9 cellular contexts compared by ENCODE assay signal in the genomic region with DNA sequence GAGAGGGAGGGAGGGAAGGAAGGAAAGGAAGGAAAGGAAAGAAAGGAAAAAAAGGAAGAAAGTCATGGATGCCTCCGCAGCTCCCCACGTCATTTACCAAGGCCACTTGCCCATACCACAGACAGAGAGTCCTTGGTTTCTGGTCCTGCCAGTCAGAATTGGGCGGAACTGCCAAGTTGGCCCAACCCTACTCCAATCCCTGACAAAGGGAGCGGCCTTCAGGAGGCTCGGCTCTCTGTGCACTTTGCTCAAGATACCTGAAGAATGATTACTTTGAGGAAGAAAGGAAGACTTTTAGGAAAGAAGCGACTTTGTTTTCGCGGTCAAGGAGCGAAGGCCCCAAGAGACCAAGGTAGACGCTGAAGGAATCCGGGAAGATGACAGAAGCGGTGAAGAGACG. TPM values are rescaled to one million over a fixed set of nuclear protein-coding genes. Genes with fewer than 3 reads are reported as not detected.
DNase-seq lines count a peak whose midpoint lies in the region; ATAC-seq and TF ChIP-seq lines count a peak whose summit lies in the region.
"Had no signal": no experiment of that assay in that cellular context is flagged by ENCODE, and none has a peak within 500 bp of the region (broad histone marks: within the 10 kb centered on the region; RNA-seq: fewer than 3 reads in every experiment).

No MANE protein-coding gene starts in this region.

- H3K27ac ChIP-seq in breast epithelium, result peak overlapping the region in 1 of 2 donors; percentile 67

- no peaks in the 10 kb centered on the region for H3K4me1 Mint-ChIP-seq in MCF 10A (ENCODE audit: insufficient read depth, unreplicated experiment)
- peaks cover 58% of the 10 kb centered on the region for H3K4me1 Mint-ChIP-seq in nephron progenitor cell

- intact Hi-C loops in breast epithelium (cut with DNase I; ENCODE audit: low total_unique reads) (no loop called here), MCF 10A (cut with micrococcal nuclease) (no loop called here)

- no TSS peak for BruUV-seq in MCF 10A (replicated peaks; lab: Mats Ljungman, UMichigan)

- H3K36me3 Mint-ChIP-seq in MCF 10A (ENCODE audit: insufficient read depth, unreplicated experiment) (no peaks in the 10 kb centered on the region), nephron progenitor cell (ENCODE audit: low read depth) (no peaks in the 10 kb centered on the region)
- H3K36me3 Mint-ChIP-seq: CD8-positive, alpha-beta T cell had no signal

- no peak overlapping the region for H3K27ac Mint-ChIP-seq in MCF 10A (ENCODE audit: low read depth, unreplicated experiment)
- H3K27ac Mint-ChIP-seq in nephron progenitor cell, result no peak overlapping the region
- H3K27ac Mint-ChIP-seq: CD8-positive, alpha-beta T cell had no signal

- H3K27me3 Mint-ChIP-seq in MCF 10A (ENCODE audit: insufficient read depth, unreplicated experiment) (no peaks in the 10 kb centered on the region), nephron progenitor cell (ENCODE audit: low read depth, poor library complexity) (peaks cover 7% of the 10 kb centered on the region)

- peak overlapping the region in 2 of 3 donors; percentile 34 to 47 for H3K4me3 ChIP-seq in breast epithelium

- ATAC-seq in GM19467 (IDR thresholded peaks at IDR 0.05; ENCODE audit: unreplicated experiment), result no peak

- TF ChIP-seq CTCF in breast epithelium (IDR thresholded peaks at IDR 0.05) (no peak), MCF 10A (IDR thresholded peaks at IDR 0.05; ENCODE audit: unreplicated experiment) (no peak), nephron progenitor cell (IDR thresholded peaks at IDR 0.05) (no peak)

- TF ChIP-seq POLR2A in breast epithelium (IDR thresholded peaks at IDR 0.05), result no peak

- no peaks in the 10 kb centered on the region for H3K36me3 ChIP-seq in breast epithelium

- H3K9me3 Mint-ChIP-seq in MCF 10A (ENCODE audit: unreplicated experiment), result no peaks in the 10 kb centered on the region
- no peaks in the 10 kb centered on the region for H3K9me3 Mint-ChIP-seq in nephron progenitor cell
- H3K9me3 Mint-ChIP-seq: CD8-positive, alpha-beta T cell had no signal

- no peaks in the 10 kb centered on the region for H3K9me3 ChIP-seq in breast epithelium

- CTCF ChIA-PET in MCF 10A (lab: Yijun Ruan, JAX), result interaction anchor here (3.3 kb wide), 1 partner anchor 30 kb away, joined by 17 read pairs; no protein-coding TSS in a partner anchor

- DNase-seq in breast epithelium (ENCODE audit: low spot score in 2 of 2) (no peak), MCF 10A (ENCODE audit: unreplicated experiment) (no peak), globus pallidus (ENCODE audit: low spot score) (peak; percentile 57), nephron progenitor cell (no peak), KG1 (lab: John Stamatoyannopoulos, UW) (no peak), 8988T (no peak)
- no peak for DNase-seq in stimulated activated CD4-positive, alpha-beta T cell treated with anti-CD3 and anti-CD28 coated beads, Interleukin-2, amount 100 ng/mL, for 48 hours

- H3K27me3 ChIP-seq in breast epithelium, result no peaks in the 10 kb centered on the region

- H3K4me3 Mint-ChIP-seq in MCF 10A (ENCODE audit: unreplicated experiment) (no peak overlapping the region), nephron progenitor cell (peak overlapping the region; percentile 74)

- no peaks in the 10 kb centered on the region for H3K4me1 ChIP-seq in breast epithelium

- POLR2A ChIA-PET in MCF 10A (lab: Yijun Ruan, JAX), result no interaction called here

RNA-seq across cellular contexts. Expression of gene FXYD4, which starts 49.1 kb away (rescaled TPM):
- total RNA-seq in breast epithelium (not detected), MCF 10A (2022) (not detected in 2 replicates)
- total RNA-seq: CD8-positive, alpha-beta T cell had no signal

RNA-seq across cellular contexts. Expression of gene RASGEF1A, which starts 55.5 kb away (rescaled TPM):
- total RNA-seq in breast epithelium, result 10 to 100 TPM in 2 of 3 donors, 1 to 10 TPM in 1; 1.1 to 15.8 (median 11.5) TPM
- total RNA-seq in MCF 10A (2022), result not detected in 2 replicates
